Comparison of ENCODE assay signal across 9 cellular contexts in genomic region chr2:96532641-96533291, GRCh38. TPM values are rescaled to one million over a fixed set of nuclear protein-coding genes. Genes with fewer than 3 reads are reported as not detected.
A peak's percentile ranks its signal among the peaks of the same experiment; 100 is the strongest.
DNase-seq lines count a peak whose midpoint lies in the region; ATAC-seq, FAIRE-seq and TF ChIP-seq lines count a peak whose summit lies in the region.
"Had no signal": no experiment of that assay in that cellular context is flagged by ENCODE, and none has a peak within 500 bp of the region (broad histone marks: within the 10 kb centered on the region; RNA-seq: fewer than 3 reads in every experiment).

No MANE protein-coding gene starts in this region.

- H3K27ac ChIP-seq in gastroesophageal sphincter: peak overlapping the region; percentile 95 to 100 (median 98)
- H3K27ac ChIP-seq in brain microvascular endothelial cell: no peak overlapping the region
- no peak overlapping the region for H3K27ac ChIP-seq in CD8-positive, alpha-beta T cell (ENCODE audit: low read depth, low read length)

- POLR2A ChIA-PET in activated CD4-positive, alpha-beta memory T cell treated with anti-CD3 and anti-CD28 coated beads for 36 hours (lab: Charles Lee): interaction anchor here (0.8 to 10.2 kb wide), 4 partner anchors 6 to 21 kb away, joined by 3 to 240 read pairs (median 4); partner anchors contain the start of gene ARID5A
- POLR2A ChIA-PET in CD8-positive, alpha-beta T cell (lab: Charles Lee): interaction anchor here (1.8 kb wide), 1 partner anchor 126 kb away, joined by 6 read pairs; no protein-coding TSS in a partner anchor

- H3K9me3 Mint-ChIP-seq in activated CD4-positive, alpha-beta memory T cell treated with anti-CD3 and anti-CD28 coated beads for 36 hours: no peaks in the 10 kb centered on the region
- H3K9me3 Mint-ChIP-seq in CD8-positive, alpha-beta T cell: no peaks in the 10 kb centered on the region

- H3K4me3 Mint-ChIP-seq in activated CD4-positive, alpha-beta memory T cell treated with anti-CD3 and anti-CD28 coated beads for 36 hours: peak overlapping the region; percentile 64
- no peak overlapping the region for H3K4me3 Mint-ChIP-seq in CD8-positive, alpha-beta T cell

- H3K36me3 ChIP-seq in gastroesophageal sphincter (no peaks in the 10 kb centered on the region), skeletal muscle satellite cell (ENCODE audit: insufficient read depth, low read length) (no peaks in the 10 kb centered on the region), brain microvascular endothelial cell (replicated peaks) (no peaks in the 10 kb centered on the region)
- no peaks in the 10 kb centered on the region for H3K36me3 ChIP-seq in CD8-positive, alpha-beta T cell (ENCODE audit: insufficient read depth, low read length)

- TF ChIP-seq CTCF in gastroesophageal sphincter (IDR thresholded peaks at IDR 0.05) (no peak), lower leg skin (IDR thresholded peaks at IDR 0.05) (no peak), brain microvascular endothelial cell (IDR thresholded peaks at IDR 0.05; ENCODE audit: low read depth, low read length, missing control alignments) (no peak)
- no peak for TF ChIP-seq CTCF in CD8-positive, alpha-beta T cell (IDR thresholded peaks at IDR 0.05)

- FAIRE-seq in GM19239 (lab: Jason Lieb, UNC): peak; percentile 28

- DNase-seq in GM19239 (ENCODE audit: insufficient read length, low spot score): no peak
- no peak for DNase-seq in activated CD4-positive, alpha-beta memory T cell treated with anti-CD3 and anti-CD28 coated beads for 36 hours
- no peak for DNase-seq in lower leg skin (ENCODE audit: low spot score in 2 of 2)
- DNase-seq in brain microvascular endothelial cell: no peak
- no peak for DNase-seq in CD8-positive, alpha-beta T cell

- no peaks in the 10 kb centered on the region for H3K27me3 Mint-ChIP-seq in activated CD4-positive, alpha-beta memory T cell treated with anti-CD3 and anti-CD28 coated beads for 36 hours
- no peaks in the 10 kb centered on the region for H3K27me3 Mint-ChIP-seq in CD8-positive, alpha-beta T cell (ENCODE audit: low read depth)

- TF ChIP-seq POLR2A in gastroesophageal sphincter (IDR thresholded peaks at IDR 0.05) (no peak), lower leg skin (IDR thresholded peaks at IDR 0.05) (no peak)

- peak overlapping the region; percentile 25 for H3K4me2 ChIP-seq in skeletal muscle satellite cell (ENCODE audit: low read length)

- no CpG with 5 or more reads among the region's 7 CpGs for WGBS in gastroesophageal sphincter (ENCODE audit: low coverage in 1 of 2), 2 donors
- 63 to 64% methylated on average over 7 of the region's 7 CpGs for WGBS in lower leg skin, 2 donors

- intact Hi-C loops in activated CD4-positive, alpha-beta memory T cell treated with anti-CD3 and anti-CD28 coated beads for 36 hours (cut with micrococcal nuclease): no loop called here
- intact Hi-C loops in lower leg skin (cut with DNase I; ENCODE audit: low total_unique reads): no loop called here
- intact Hi-C loops in CD8-positive, alpha-beta T cell (cut with DNase I, micrococcal nuclease): loop anchor here in 1 of 2 experiments (5.0 kb wide), 2 partner anchors 105 to 370 kb away; partner anchors contain the start of gene KANSL3

- no peaks in the 10 kb centered on the region for H3K9me3 ChIP-seq in gastroesophageal sphincter
- H3K9me3 ChIP-seq in skeletal muscle satellite cell (replicated peaks; ENCODE audit: low read length): no peaks in the 10 kb centered on the region
- H3K9me3 ChIP-seq in CD8-positive, alpha-beta T cell (ENCODE audit: low read length): no peaks in the 10 kb centered on the region

- in situ Hi-C loops in brain microvascular endothelial cell (cut with HindIII; ENCODE audit: low pct_ligation_motif_present, low sequenced_read_pairs): no loop called here

- ATAC-seq in gastroesophageal sphincter (no peak), esophagus mucosa (no peak)
- ATAC-seq in CD8-positive, alpha-beta T cell: no peak

- CTCF ChIA-PET in activated CD4-positive, alpha-beta memory T cell treated with anti-CD3 and anti-CD28 coated beads for 36 hours (lab: Charles Lee): interaction anchor here (1.0 to 3.0 kb wide), 3 partner anchors 21 to 125 kb away, joined by 3 to 16 read pairs (median 3); no protein-coding TSS in a partner anchor
- CTCF ChIA-PET in CD8-positive, alpha-beta T cell (lab: Charles Lee): interaction anchor here (13.5 kb wide), 1 partner anchor 20 kb away, joined by 149 read pairs; no protein-coding TSS in a partner anchor

- H3K27me3 ChIP-seq in gastroesophageal sphincter (no peaks in the 10 kb centered on the region), skeletal muscle satellite cell (ENCODE audit: control insufficient read depth, insufficient read depth, low read length) (no peaks in the 10 kb centered on the region), brain microvascular endothelial cell (replicated peaks) (no peaks in the 10 kb centered on the region)
- H3K27me3 ChIP-seq in CD8-positive, alpha-beta T cell (ENCODE audit: insufficient read depth, low read length): no peaks in the 10 kb centered on the region

- H3K36me3 Mint-ChIP-seq in activated CD4-positive, alpha-beta memory T cell treated with anti-CD3 and anti-CD28 coated beads for 36 hours: peaks cover 7% of the 10 kb centered on the region
- peaks cover 5% of the 10 kb centered on the region for H3K36me3 Mint-ChIP-seq in CD8-positive, alpha-beta T cell

- peaks cover 76% of the 10 kb centered on the region for H3K4me1 Mint-ChIP-seq in activated CD4-positive, alpha-beta memory T cell treated with anti-CD3 and anti-CD28 coated beads for 36 hours (ENCODE audit: low read depth)
- peaks cover 37% of the 10 kb centered on the region for H3K4me1 Mint-ChIP-seq in CD8-positive, alpha-beta T cell (ENCODE audit: low read depth)

- peak overlapping the region; percentile 4 for H3K9ac ChIP-seq in skeletal muscle satellite cell (ENCODE audit: low read depth, low read length)

- H3K4me3 ChIP-seq in gastroesophageal sphincter: no peak overlapping the region
- no peak overlapping the region for H3K4me3 ChIP-seq in skeletal muscle satellite cell (ENCODE audit: low read length)
- H3K4me3 ChIP-seq in lower leg skin (ENCODE audit: low read depth, poor library complexity, severe bottlenecking): no peak overlapping the region
- H3K4me3 ChIP-seq in brain microvascular endothelial cell (ENCODE audit: low read depth, low read length): no peak overlapping the region
- H3K4me3 ChIP-seq in CD8-positive, alpha-beta T cell (ENCODE audit: low read depth, low read length): no peak overlapping the region

- peak overlapping the region; percentile 98 for H3K27ac Mint-ChIP-seq in activated CD4-positive, alpha-beta memory T cell treated with anti-CD3 and anti-CD28 coated beads for 36 hours
- no peak overlapping the region for H3K27ac Mint-ChIP-seq in CD8-positive, alpha-beta T cell

- no peak for TF ChIP-seq EP300 in gastroesophageal sphincter (IDR thresholded peaks at IDR 0.05)

- H3K4me1 ChIP-seq in gastroesophageal sphincter (peaks cover 10 to 90% (median 55%) of the 10 kb centered on the region in 3 donors), skeletal muscle satellite cell (ENCODE audit: control insufficient read depth, insufficient read depth, low read length) (peaks cover 46% of the 10 kb centered on the region)
- H3K4me1 ChIP-seq in CD8-positive, alpha-beta T cell (ENCODE audit: insufficient read depth, low read length): peaks cover 37% of the 10 kb centered on the region

RNA-seq across cellular contexts. Expression of gene ARID5A, which starts 3.8 kb away (rescaled TPM):
- total RNA-seq in activated CD4-positive, alpha-beta memory T cell treated with anti-CD3 and anti-CD28 coated beads for 36 hours: 100 to 1,000 TPM; 260 to 266 TPM
- total RNA-seq in gastroesophageal sphincter (10 to 100 TPM; 40.0 to 98.5 (median 53.9) TPM), lower leg skin (10 to 100 TPM; 12.0 to 23.0 (median 19.7) TPM), esophagus mucosa (3.0 TPM)
- total RNA-seq in skeletal muscle satellite cell (2012; rRNA removed): 2.3 and 2.4 TPM in 2 replicates
- 100 to 1,000 TPM; 408 to 413 TPM for total RNA-seq in CD8-positive, alpha-beta T cell

RNA-seq across cellular contexts. Expression of gene NEURL3, which starts 27.6 kb away (rescaled TPM):
- total RNA-seq in activated CD4-positive, alpha-beta memory T cell treated with anti-CD3 and anti-CD28 coated beads for 36 hours: 1 to 10 TPM in 1 of 2 experiments, under 1 TPM in 1; 0.87 to 1.1 TPM
- total RNA-seq in gastroesophageal sphincter: not detected
- total RNA-seq in skeletal muscle satellite cell (2012; rRNA removed): not detected in 2 replicates
- total RNA-seq in lower leg skin: 1 to 10 TPM in 2 of 4 donors, under 1 TPM in 2; 0.57 to 3.0 (median 1.7) TPM
- not detected for total RNA-seq in esophagus mucosa
- total RNA-seq in CD8-positive, alpha-beta T cell: not detected
- total RNA-seq: G401 had no signal

Comparison
In these comparisons a context has a peak if more than half of its experiments do, and no peak if none do; other contexts are left out.
1. H3K27ac ChIP-seq: peak in gastroesophageal sphincter (4 of 4); none in brain microvascular endothelial cell (single experiment) and CD8-positive, alpha-beta T cell (single experiment).